Comparison of ENCODE assay signal across 8 cellular contexts in genomic region chr18:77081387-77081773, GRCh38. TPM values are rescaled to one million over a fixed set of nuclear protein-coding genes. Genes with fewer than 3 reads are reported as not detected.
DNase-seq lines count a peak whose midpoint lies in the region; ATAC-seq, FAIRE-seq and TF ChIP-seq lines count a peak whose summit lies in the region.
"Had no signal": no experiment of that assay in that cellular context is flagged by ENCODE, and none has a peak within 500 bp of the region (broad histone marks: within the 10 kb centered on the region; RNA-seq: fewer than 3 reads in every experiment).

No MANE protein-coding gene starts in this region.

- ATAC-seq in activated naive CD4-positive, alpha-beta T cell treated with anti-CD3 and anti-CD28 coated beads, Interleukin-2, amount 50 U/mL, for 72 hours, result no peak

- H3K9me3 ChIP-seq in BE2C, result no peaks in the 10 kb centered on the region

- peaks cover 49% of the 10 kb centered on the region for H3K4me1 Mint-ChIP-seq in osteocyte (ENCODE audit: unreplicated experiment)

- POLR2A ChIA-PET in RWPE1 (lab: Yijun Ruan, JAX; ENCODE audit: low non-redundant PET), result no interaction called here

- peak; percentile 45 for FAIRE-seq in GM12891 (lab: Jason Lieb, UNC)

- TF ChIP-seq POLR2A in GM12891 (IDR thresholded peaks at IDR 0.05; ENCODE audit: low read depth, low read length), result no peak

- CTCF ChIA-PET in RWPE1 (lab: Yijun Ruan, JAX), result no interaction called here

- no peaks in the 10 kb centered on the region for H3K27me3 Mint-ChIP-seq in osteocyte (ENCODE audit: unreplicated experiment)

- H3K4me1 ChIP-seq in BE2C, result no peaks in the 10 kb centered on the region

- H3K4me3 Mint-ChIP-seq in osteocyte (ENCODE audit: unreplicated experiment), result no peak overlapping the region

- H3K4me3 ChIP-seq in brain microvascular endothelial cell (ENCODE audit: low read depth, low read length) (no peak overlapping the region), BE2C (ENCODE audit: low read depth, low read length) (no peak overlapping the region)

- no peak for TF ChIP-seq CTCF in brain microvascular endothelial cell (IDR thresholded peaks at IDR 0.05; ENCODE audit: low read depth, low read length, missing control alignments)
- TF ChIP-seq CTCF in osteocyte (IDR thresholded peaks at IDR 0.05), result no peak
- TF ChIP-seq CTCF in RWPE1 (conservative IDR thresholded peaks at IDR 0.05; ENCODE audit: low read depth), result no peak
- no peak for TF ChIP-seq CTCF in BE2C (IDR thresholded peaks at IDR 0.05; ENCODE audit: low read depth, low read length)

- H3K27me3 ChIP-seq in brain microvascular endothelial cell (replicated peaks) (no peaks in the 10 kb centered on the region), BE2C (no peaks in the 10 kb centered on the region)

- H3K36me3 ChIP-seq in brain microvascular endothelial cell (replicated peaks) (no peaks in the 10 kb centered on the region), BE2C (no peaks in the 10 kb centered on the region)

- peaks cover 3% of the 10 kb centered on the region for H3K36me3 Mint-ChIP-seq in osteocyte (ENCODE audit: unreplicated experiment)
- peaks cover 0 to 43% of the 10 kb centered on the region in 2 donors for H3K36me3 Mint-ChIP-seq in activated naive CD4-positive, alpha-beta T cell treated with anti-CD3 and anti-CD28 coated beads, Interleukin-2, amount 50 U/mL, for 72 hours

- peak overlapping the region; percentile 84 for H3K27ac ChIP-seq in brain microvascular endothelial cell
- H3K27ac ChIP-seq in RWPE1, result no peak overlapping the region

- H3K9me3 Mint-ChIP-seq in osteocyte (ENCODE audit: unreplicated experiment), result no peaks in the 10 kb centered on the region
- H3K9me3 Mint-ChIP-seq in activated naive CD4-positive, alpha-beta T cell treated with anti-CD3 and anti-CD28 coated beads, Interleukin-2, amount 50 U/mL, for 72 hours, result peaks cover 0 to 4% of the 10 kb centered on the region in 2 donors

- no peak for DNase-seq in GM12891 (ENCODE audit: insufficient read length, low spot score)
- peak; percentile 50 to 84 for DNase-seq in NOMO-1 (lab: John Stamatoyannopoulos, UW; ENCODE audit: unreplicated experiment in 2 of 2)
- DNase-seq in brain microvascular endothelial cell, result no peak
- no peak for DNase-seq in osteocyte (ENCODE audit: extremely low spot score, unreplicated experiment)
- no peak for DNase-seq in RWPE1 (ENCODE audit: low spot score)
- no peak for DNase-seq in activated naive CD4-positive, alpha-beta T cell treated with anti-CD3 and anti-CD28 coated beads, Interleukin-2, amount 50 U/mL, for 72 hours (ENCODE audit: low spot score in 2 of 2)
- DNase-seq in BE2C, result no peak
- DNase-seq: NCI-H1417 had no signal

- in situ Hi-C loops in brain microvascular endothelial cell (cut with HindIII; ENCODE audit: low pct_ligation_motif_present, low sequenced_read_pairs), result no loop called here

- H3K27ac Mint-ChIP-seq in osteocyte (ENCODE audit: unreplicated experiment), result peak overlapping the region; percentile 35
- H3K27ac Mint-ChIP-seq in activated naive CD4-positive, alpha-beta T cell treated with anti-CD3 and anti-CD28 coated beads, Interleukin-2, amount 50 U/mL, for 72 hours, result peak overlapping the region in 1 of 2 donors; percentile 57

TF ChIP-seq in GM12891, 5 proteins besides CTCF, POLR2A, EP300 and RAD21:
- TF ChIP-seq PAX5 (IDR thresholded peaks at IDR 0.05; ENCODE audit: insufficient read depth, low read length, severe bottlenecking) (no peak), POU2F2 (IDR thresholded peaks at IDR 0.05; ENCODE audit: low read depth, low read length) (no peak), SPI1 (IDR thresholded peaks at IDR 0.05; ENCODE audit: low read depth, low read length) (peak; percentile 58), TAF1 (IDR thresholded peaks at IDR 0.05; ENCODE audit: low read depth, low read length) (no peak)

RNA-seq across cellular contexts. Expression of gene MBP, which starts 51.2 kb away (rescaled TPM):
- polyA plus RNA-seq in GM12891 (2012; ENCODE audit: low read depth, missing spikeins), result 16.8 TPM
- 13.8 and 18.6 TPM in 2 replicates for total RNA-seq in osteocyte
- 10 to 100 TPM; 52.2 to 60.0 TPM for total RNA-seq in activated naive CD4-positive, alpha-beta T cell treated with anti-CD3 and anti-CD28 coated beads, Interleukin-2, amount 50 U/mL, for 72 hours
- polyA plus RNA-seq in BE2C (2012; ENCODE audit: insufficient read depth, insufficient read length, low read depth), result 0.56 TPM

Comparison
In these comparisons a context has a peak if more than half of its experiments do, and no peak if none do; other contexts are left out.
1. DNase-seq: peak in NOMO-1 (2 of 2); none in GM12891 (single experiment), brain microvascular endothelial cell (single experiment), osteocyte (single experiment), RWPE1 (single experiment), activated naive CD4-positive, alpha-beta T cell treated with anti-CD3 and anti-CD28 coated beads, Interleukin-2, amount 50 U/mL, for 72 hours (0 of 2) and BE2C (single experiment).